28 cellular contexts compared by ENCODE assay signal in the genomic region with DNA sequence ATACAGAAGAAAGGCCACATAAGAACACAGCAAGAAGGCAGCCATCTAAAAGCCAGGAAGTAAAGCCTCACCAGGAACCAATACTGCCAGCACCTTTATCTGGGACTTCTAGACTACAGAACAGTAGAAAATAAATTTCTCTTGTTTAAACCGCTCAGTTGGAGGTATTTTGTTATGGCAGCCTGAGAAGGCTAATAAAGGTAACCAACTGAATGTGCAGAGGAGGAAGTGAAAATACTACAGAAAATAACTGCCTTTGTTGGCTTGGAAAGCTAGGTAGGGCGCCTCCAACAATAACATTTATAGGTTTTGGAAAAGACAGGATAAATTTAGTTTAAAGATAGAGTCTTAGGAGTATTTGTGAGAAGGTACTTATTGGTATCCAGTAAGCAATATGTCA. TPM values are rescaled to one million over a fixed set of nuclear protein-coding genes. Genes with fewer than 3 reads are reported as not detected.
"Had no signal": no experiment of that assay in that cellular context is flagged by ENCODE, and none has a peak within 500 bp of the region (broad histone marks: within the 10 kb centered on the region; RNA-seq: fewer than 3 reads in every experiment).

No MANE protein-coding gene starts in this region.

- H3K9me3 Mint-ChIP-seq: activated CD4-positive, alpha-beta T cell treated with anti-CD3 and anti-CD28 coated beads, Interleukin-2, amount 10 ng/mL, durations not matched to agents 24 days and 14 days; activated naive CD4-positive, alpha-beta T cell treated with anti-CD3 and anti-CD28 coated beads, Interleukin-2, amount 10 ng/mL, durations not matched to agents 7 days and 5 days; activated naive CD8-positive, alpha-beta T cell treated with anti-CD3 and anti-CD28 coated beads for 36 hours; activated T-helper 2 cell treated with anti-CD3 and anti-CD28 coated beads, Interferon-gamma antibody, Interleukin-2, Interleukin-4, amounts not matched to agents 10 μg/mL and 5 μg/mL and 100 μg/mL, durations not matched to agents 14 hours and 24 hours and 36 hours; T-helper 1 cell treated with Interleukin-12 subunit alpha and Interleukin-12 subunit beta and Interleukin-4 antibody, amounts not matched to agents 30 μg/mL and 1 μg/mL, for 36 hours; WTC11 had no signal

- DNase-seq: activated CD4-positive, alpha-beta T cell treated with anti-CD3 and anti-CD28 coated beads for 1 hour; activated CD4-positive, alpha-beta T cell treated with anti-CD3 and anti-CD28 coated beads, Interleukin-2, amount 10 ng/mL, durations not matched to agents 24 days and 14 days; activated CD4-positive, alpha-beta T cell treated with anti-CD3 and anti-CD28 coated beads, Interleukin-2, amount 50 U/mL, for 48 hours; activated gamma-delta T cell treated with Interleukin-2 at 50 U/mL for 16 hours; activated naive CD4-positive, alpha-beta T cell treated with anti-CD3 and anti-CD28 coated beads, Interleukin-2, amount 10 ng/mL, durations not matched to agents 7 days and 5 days; activated naive CD8-positive, alpha-beta T cell treated with anti-CD3 and anti-CD28 coated beads for 36 hours; activated T-cell treated with anti-CD3 and anti-CD28 coated beads for 4 hours; activated T-cell treated with anti-CD3 and anti-CD28 coated beads, Interleukin-2, amount 50 U/mL, for 72 hours; anterior cingulate cortex; cerebellar nuclear complex; KG1; NCI-H1092; NCI-H1417; NCI-H1930; NCI-H2171 treated with DMSO at 0.1 percent for 48 hours; NCI-H226; NCI-H526; NCI-H774 had no signal

- H3K4me3 Mint-ChIP-seq: activated CD4-positive, alpha-beta T cell treated with anti-CD3 and anti-CD28 coated beads, Interleukin-2, amount 10 ng/mL, durations not matched to agents 24 days and 14 days; activated naive CD4-positive, alpha-beta T cell treated with anti-CD3 and anti-CD28 coated beads, Interleukin-2, amount 10 ng/mL, durations not matched to agents 7 days and 5 days; activated naive CD8-positive, alpha-beta T cell treated with anti-CD3 and anti-CD28 coated beads for 36 hours; activated T-cell treated with anti-CD3 and anti-CD28 coated beads, Interleukin-2, amount 50 U/mL, for 72 hours; T-helper 1 cell treated with Interleukin-12 subunit alpha and Interleukin-12 subunit beta and Interleukin-4 antibody, amounts not matched to agents 30 μg/mL and 1 μg/mL, for 36 hours; WTC11 had no signal

- H3K36me3 Mint-ChIP-seq: activated naive CD4-positive, alpha-beta T cell treated with anti-CD3 and anti-CD28 coated beads, Interleukin-2, amount 10 ng/mL, durations not matched to agents 7 days and 5 days; activated naive CD8-positive, alpha-beta T cell treated with anti-CD3 and anti-CD28 coated beads for 36 hours; WTC11 had no signal

- H3K4me1 Mint-ChIP-seq: activated CD4-positive, alpha-beta T cell treated with anti-CD3 and anti-CD28 coated beads, Interleukin-2, amount 10 ng/mL, durations not matched to agents 24 days and 14 days; activated naive CD4-positive, alpha-beta T cell treated with anti-CD3 and anti-CD28 coated beads, Interleukin-2, amount 10 ng/mL, durations not matched to agents 7 days and 5 days; activated naive CD8-positive, alpha-beta T cell treated with anti-CD3 and anti-CD28 coated beads for 36 hours; WTC11 had no signal

- H3K4me3 ChIP-seq: SJSA1 had no signal

- H3K9me3 ChIP-seq: SJSA1 had no signal

- H3K27me3 Mint-ChIP-seq: activated CD4-positive, alpha-beta T cell treated with anti-CD3 and anti-CD28 coated beads, Interleukin-2, amount 10 ng/mL, durations not matched to agents 24 days and 14 days; activated naive CD4-positive, alpha-beta T cell treated with anti-CD3 and anti-CD28 coated beads, Interleukin-2, amount 10 ng/mL, durations not matched to agents 7 days and 5 days had no signal

- H3K4me1 ChIP-seq: SJSA1 had no signal

- H3K36me3 ChIP-seq: SJSA1 had no signal

- H3K27ac Mint-ChIP-seq: activated CD4-positive, alpha-beta T cell treated with anti-CD3 and anti-CD28 coated beads, Interleukin-2, amount 10 ng/mL, durations not matched to agents 24 days and 14 days; activated naive CD4-positive, alpha-beta T cell treated with anti-CD3 and anti-CD28 coated beads, Interleukin-2, amount 10 ng/mL, durations not matched to agents 7 days and 5 days; activated naive CD8-positive, alpha-beta T cell treated with anti-CD3 and anti-CD28 coated beads for 36 hours; activated T-cell treated with anti-CD3 and anti-CD28 coated beads, Interleukin-2, amount 50 U/mL, for 72 hours; activated T-helper 2 cell treated with anti-CD3 and anti-CD28 coated beads, Interferon-gamma antibody, Interleukin-2, Interleukin-4, amounts not matched to agents 10 μg/mL and 5 μg/mL and 100 μg/mL, durations not matched to agents 14 hours and 24 hours and 36 hours; T-helper 1 cell treated with Interleukin-12 subunit alpha and Interleukin-12 subunit beta and Interleukin-4 antibody, amounts not matched to agents 30 μg/mL and 1 μg/mL, for 36 hours; WTC11 had no signal

- H3K27ac ChIP-seq: SJSA1 had no signal

- H3K27me3 ChIP-seq: SJSA1 had no signal

- ATAC-seq: activated T-cell treated with anti-CD3 and anti-CD28 coated beads, Interleukin-2, amount 50 U/mL, for 72 hours; Right ventricle myocardium inferior; SK-N-SH treated with all-trans-retinoic acid at 6 μM for 48 hours; WTC11 had no signal

RNA-seq across cellular contexts. Expression of gene ZBBX, which starts 49.1 kb away (rescaled TPM):
- total RNA-seq: activated CD4-positive, alpha-beta T cell treated with anti-CD3 and anti-CD28 coated beads, Interleukin-2, amount 10 ng/mL, durations not matched to agents 24 days and 14 days; activated CD8-positive, alpha-beta memory T cell treated with anti-CD3 and anti-CD28 coated beads for 36 hours; activated naive CD8-positive, alpha-beta T cell treated with anti-CD3 and anti-CD28 coated beads for 36 hours; activated T-cell treated with anti-CD3 and anti-CD28 coated beads, Interleukin-2, amount 50 U/mL, for 72 hours; activated T-helper 2 cell treated with anti-CD3 and anti-CD28 coated beads, Interferon-gamma antibody, Interleukin-2, Interleukin-4, amounts not matched to agents 10 μg/mL and 5 μg/mL and 100 μg/mL, durations not matched to agents 14 hours and 24 hours and 36 hours; MCF 10A; OCI-LY7; Right ventricle myocardium inferior; RPMI7951; SJSA1 had no signal
